9 cellular contexts compared by ENCODE assay signal in the genomic region with DNA sequence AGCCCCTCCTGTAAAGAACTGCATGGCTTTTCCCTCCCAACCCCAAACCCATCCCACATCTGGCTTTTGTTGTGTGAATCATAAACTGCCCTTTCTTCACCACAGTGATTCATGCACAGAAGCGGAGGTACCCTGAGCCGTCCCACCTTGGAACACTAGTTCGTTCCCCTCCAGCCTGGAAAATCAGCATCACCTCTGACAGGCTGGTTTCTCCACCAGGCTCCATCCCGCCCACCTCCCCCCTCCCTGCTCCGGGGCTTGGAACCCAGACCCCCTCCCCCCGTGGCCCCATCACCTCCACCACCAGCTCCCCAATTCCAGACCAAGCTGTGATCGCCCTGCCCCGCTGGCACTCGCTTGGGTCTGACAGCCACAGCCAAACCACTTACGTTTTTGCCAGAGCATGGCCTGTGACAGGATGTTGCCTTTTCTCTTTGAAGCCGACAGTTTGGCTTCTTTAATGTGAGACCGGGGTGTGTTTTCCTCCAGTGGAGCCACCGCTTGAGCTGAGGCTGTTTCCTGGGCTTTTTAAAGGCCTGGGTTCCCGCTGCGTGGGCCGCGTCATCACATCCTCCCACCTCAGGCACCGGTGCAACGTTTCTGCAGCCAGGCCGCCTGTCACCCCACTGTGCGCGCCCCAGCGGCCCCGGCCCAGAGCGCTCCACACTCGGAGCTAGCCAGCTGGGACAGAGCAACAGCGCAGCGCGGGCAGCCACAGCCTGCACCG. TPM values are rescaled to one million over a fixed set of nuclear protein-coding genes. Genes with fewer than 3 reads are reported as not detected.
DNase-seq lines count a peak whose midpoint lies in the region; ATAC-seq and TF ChIP-seq lines count a peak whose summit lies in the region.
"Had no signal": no experiment of that assay in that cellular context is flagged by ENCODE, and none has a peak within 500 bp of the region (broad histone marks: within the 10 kb centered on the region; RNA-seq: fewer than 3 reads in every experiment).

Gene POU2AF1, minus strand, starts transcription at position 503 of the 727 bp plus-strand sequence. Its CDS starts 98 bp downstream, at position 405.

- no peak for TF ChIP-seq POLR2A in esophagus muscularis mucosa (IDR thresholded peaks at IDR 0.05; ENCODE audit: low read depth)

- H3K4me1 Mint-ChIP-seq in activated CD4-positive, alpha-beta T cell treated with anti-CD3 and anti-CD28 coated beads for 36 hours = peaks cover 61% of the 10 kb centered on the region

- peak within 1 kb of the TSS; percentile 74 for H3K27ac Mint-ChIP-seq in activated CD4-positive, alpha-beta T cell treated with anti-CD3 and anti-CD28 coated beads for 36 hours

- peaks cover 9% of the 10 kb centered on the region for H3K4me1 ChIP-seq in effector memory CD4-positive, alpha-beta T cell (ENCODE audit: control insufficient read depth, insufficient read depth, low read length, poor library complexity, severe bottlenecking)
- peaks cover 6 to 15% (median 11%) of the 10 kb centered on the region in 4 donors for H3K4me1 ChIP-seq in esophagus muscularis mucosa

- H3K9me3 Mint-ChIP-seq in activated CD4-positive, alpha-beta T cell treated with anti-CD3 and anti-CD28 coated beads for 36 hours (ENCODE audit: low read depth) = no peaks in the 10 kb centered on the region

- POLR2A ChIA-PET in activated CD4-positive, alpha-beta T cell treated with anti-CD3 and anti-CD28 coated beads for 36 hours (lab: Charles Lee) = no interaction called here

- ATAC-seq in GM18873 (IDR thresholded peaks at IDR 0.05; ENCODE audit: low FRiP score, unreplicated experiment) (peak; percentile 51), HG03045 (IDR thresholded peaks at IDR 0.05; ENCODE audit: unreplicated experiment) (peak; percentile 66)
- peak; percentile 77 for ATAC-seq in activated CD4-positive, alpha-beta T cell treated with anti-CD3 and anti-CD28 coated beads for 36 hours

- 31% methylated on average over 17 of the region's 30 CpGs for WGBS in esophagus muscularis mucosa

- peak within 1 kb of the TSS; percentile 47 for H3K4me3 ChIP-seq in effector memory CD4-positive, alpha-beta T cell (ENCODE audit: insufficient read depth, low read depth, low read length, poor library complexity, severe bottlenecking)
- peak within 1 kb of the TSS in 2 of 4 donors; percentile 17 to 32 for H3K4me3 ChIP-seq in esophagus muscularis mucosa

- H3K4me3 Mint-ChIP-seq in activated CD4-positive, alpha-beta T cell treated with anti-CD3 and anti-CD28 coated beads for 36 hours = peak within 1 kb of the TSS; percentile 69

- no peaks in the 10 kb centered on the region for H3K27me3 Mint-ChIP-seq in activated CD4-positive, alpha-beta T cell treated with anti-CD3 and anti-CD28 coated beads for 36 hours

- no peak for TF ChIP-seq CTCF in esophagus muscularis mucosa (IDR thresholded peaks at IDR 0.05)

- DNase-seq in activated CD4-positive, alpha-beta T cell treated with anti-CD3 and anti-CD28 coated beads for 36 hours = peak; percentile 91
- DNase-seq in effector memory CD4-positive, alpha-beta T cell = peak; percentile 4 to 44 (median 40)
- DNase-seq in stimulated activated CD4-positive, alpha-beta T cell treated with anti-CD3 and anti-CD28 coated beads, Interleukin-2, amount 100 ng/mL, for 48 hours = peak; percentile 62 to 63
- DNase-seq in NK-92 (lab: John Stamatoyannopoulos, UW; ENCODE audit: unreplicated experiment) = no peak
- no peak for DNase-seq in esophagus muscularis mucosa (ENCODE audit: extremely low spot score)
- no peak for DNase-seq in NCI-H69 (lab: John Stamatoyannopoulos, UW)

- no peaks in the 10 kb centered on the region for H3K36me3 ChIP-seq in effector memory CD4-positive, alpha-beta T cell (ENCODE audit: control insufficient read depth, insufficient read depth, low read length)
- H3K36me3 ChIP-seq in esophagus muscularis mucosa = no peaks in the 10 kb centered on the region

- H3K36me3 Mint-ChIP-seq in activated CD4-positive, alpha-beta T cell treated with anti-CD3 and anti-CD28 coated beads for 36 hours (ENCODE audit: low read depth) = no peaks in the 10 kb centered on the region

- CTCF ChIA-PET in activated CD4-positive, alpha-beta T cell treated with anti-CD3 and anti-CD28 coated beads for 36 hours (lab: Charles Lee) = interaction anchor here (0.8 to 1.6 kb wide), 3 partner anchors 9 to 96 kb away, joined by 3 to 5 read pairs (median 4); no protein-coding TSS in a partner anchor

- H3K9me3 ChIP-seq in effector memory CD4-positive, alpha-beta T cell (ENCODE audit: control insufficient read depth, low read length) = no peaks in the 10 kb centered on the region
- no peaks in the 10 kb centered on the region for H3K9me3 ChIP-seq in esophagus muscularis mucosa

- TF ChIP-seq EP300 in esophagus muscularis mucosa (IDR thresholded peaks at IDR 0.05) = no peak

- peak within 1 kb of the TSS; percentile 5 for H3K27ac ChIP-seq in effector memory CD4-positive, alpha-beta T cell (ENCODE audit: insufficient read depth, low read length, poor library complexity, severe bottlenecking)
- no peak within 1 kb of the TSS for H3K27ac ChIP-seq in esophagus muscularis mucosa (replicated peaks in 1 of 4)
- H3K27ac ChIP-seq: dorsolateral prefrontal cortex had no signal

- no peaks in the 10 kb centered on the region for H3K27me3 ChIP-seq in effector memory CD4-positive, alpha-beta T cell (replicated peaks; ENCODE audit: control insufficient read depth, insufficient read depth, low read length, poor library complexity, severe bottlenecking)
- peaks cover 0 to 5% (median 0%) of the 10 kb centered on the region in 4 donors for H3K27me3 ChIP-seq in esophagus muscularis mucosa

- intact Hi-C loops in activated CD4-positive, alpha-beta T cell treated with anti-CD3 and anti-CD28 coated beads for 36 hours (cut with DNase I, micrococcal nuclease) = loop anchor here (1.0 to 10.0 kb wide), 10 partner anchors 20 to 1284 kb away; partner anchors contain the start of genes DIXDC1 (in 1 of the 2), PPP2R1B (in 1 of the 2) and ZC3H12C (in 1 of the 2)
- intact Hi-C loops in esophagus muscularis mucosa (cut with DNase I) = no loop called here

RNA-seq across cellular contexts. Expression of gene POU2AF1, which starts in this region (rescaled TPM):
- total RNA-seq in activated CD4-positive, alpha-beta T cell treated with anti-CD3 and anti-CD28 coated beads for 36 hours = 10 to 100 TPM in 1 of 2 experiments, 1 to 10 TPM in 1; 9.6 to 10.0 TPM
- total RNA-seq in esophagus muscularis mucosa = under 1 TPM in 2 of 4 donors, not detected in 2; 0.17 TPM

Comparison
In these comparisons a context has a peak if more than half of its experiments do, and no peak if none do; other contexts are left out.
1. RNA of gene POU2AF1 (total RNA-seq): 9.6 to 10.0 TPM in activated CD4-positive, alpha-beta T cell treated with anti-CD3 and anti-CD28 coated beads for 36 hours; 0.17 TPM in esophagus muscularis mucosa; every median in the first group is over 4 times any median in the second.
2. DNase-seq: peak in activated CD4-positive, alpha-beta T cell treated with anti-CD3 and anti-CD28 coated beads for 36 hours (single experiment), effector memory CD4-positive, alpha-beta T cell (3 of 3) and stimulated activated CD4-positive, alpha-beta T cell treated with anti-CD3 and anti-CD28 coated beads, Interleukin-2, amount 100 ng/mL, for 48 hours (2 of 2); none in NK-92 (single experiment), esophagus muscularis mucosa (single experiment) and NCI-H69 (single experiment).
3. Peak in every context shown above with its lines, with median percentiles within 50 percentile points of each other: ATAC-seq.